Comparison of ENCODE assay signal across 8 cellular contexts in genomic region chr17:16351831-16352230, GRCh38. TPM values are rescaled to one million over a fixed set of nuclear protein-coding genes. Genes with fewer than 3 reads are reported as not detected.
DNase-seq lines count a peak whose midpoint lies in the region; ATAC-seq and TF ChIP-seq lines count a peak whose summit lies in the region.

No MANE protein-coding gene starts in this region.

- no peaks in the 10 kb centered on the region for H3K9me3 Mint-ChIP-seq in activated naive CD4-positive, alpha-beta T cell treated with anti-CD3 and anti-CD28 coated beads, Interleukin-2, amount 10 ng/mL, durations not matched to agents 7 days and 5 days
- no peaks in the 10 kb centered on the region for H3K9me3 Mint-ChIP-seq in activated naive CD8-positive, alpha-beta T cell treated with anti-CD3 and anti-CD28 coated beads for 36 hours

- CTCF ChIA-PET in activated naive CD4-positive, alpha-beta T cell treated with anti-CD3 and anti-CD28 coated beads, Interleukin-2, amount 10 ng/mL, durations not matched to agents 7 days and 5 days (lab: Charles Lee) = interaction anchor here (0.7 to 4.6 kb wide), 3 partner anchors 12 to 232 kb away, joined by 3 to 28 read pairs (median 5); no protein-coding TSS in a partner anchor

- H3K4me1 Mint-ChIP-seq in activated naive CD4-positive, alpha-beta T cell treated with anti-CD3 and anti-CD28 coated beads, Interleukin-2, amount 10 ng/mL, durations not matched to agents 7 days and 5 days = peaks cover 24% of the 10 kb centered on the region
- H3K4me1 Mint-ChIP-seq in activated naive CD8-positive, alpha-beta T cell treated with anti-CD3 and anti-CD28 coated beads for 36 hours = peaks cover 21% of the 10 kb centered on the region

- peaks cover 7% of the 10 kb centered on the region for H3K36me3 Mint-ChIP-seq in activated naive CD4-positive, alpha-beta T cell treated with anti-CD3 and anti-CD28 coated beads, Interleukin-2, amount 10 ng/mL, durations not matched to agents 7 days and 5 days
- H3K36me3 Mint-ChIP-seq in activated naive CD8-positive, alpha-beta T cell treated with anti-CD3 and anti-CD28 coated beads for 36 hours = peaks cover 19% of the 10 kb centered on the region

- TF ChIP-seq CTCF in kidney epithelial cell (IDR thresholded peaks at IDR 0.05; ENCODE audit: insufficient read depth, low read length, poor library complexity, severe bottlenecking) = no peak
- no peak for TF ChIP-seq CTCF in upper lobe of left lung (IDR thresholded peaks at IDR 0.05)

- H3K4me3 ChIP-seq in kidney epithelial cell (ENCODE audit: low read depth, low read length) (peak overlapping the region; percentile 73), upper lobe of left lung (peak overlapping the region; percentile 73 to 78 (median 74))

- ATAC-seq in upper lobe of left lung (ENCODE audit: low FRiP score in 2 of 2) = no peak
- no peak for ATAC-seq in HG03039 (IDR thresholded peaks at IDR 0.05; ENCODE audit: unreplicated experiment)

- H3K4me3 Mint-ChIP-seq in activated naive CD4-positive, alpha-beta T cell treated with anti-CD3 and anti-CD28 coated beads, Interleukin-2, amount 10 ng/mL, durations not matched to agents 7 days and 5 days = peak overlapping the region; percentile 91
- peak overlapping the region; percentile 96 for H3K4me3 Mint-ChIP-seq in activated naive CD8-positive, alpha-beta T cell treated with anti-CD3 and anti-CD28 coated beads for 36 hours

- no peaks in the 10 kb centered on the region for H3K27me3 ChIP-seq in kidney epithelial cell (ENCODE audit: control insufficient read depth, insufficient read depth, low read length)
- peaks cover 0 to 5% (median 0%) of the 10 kb centered on the region in 4 donors for H3K27me3 ChIP-seq in upper lobe of left lung

- no peak for DNase-seq in activated naive CD4-positive, alpha-beta T cell treated with anti-CD3 and anti-CD28 coated beads, Interleukin-2, amount 10 ng/mL, durations not matched to agents 7 days and 5 days
- no peak for DNase-seq in activated naive CD4-positive, alpha-beta T cell (lab: John Stamatoyannopoulos, UW)
- no peak for DNase-seq in activated naive CD8-positive, alpha-beta T cell treated with anti-CD3 and anti-CD28 coated beads for 36 hours
- no peak for DNase-seq in kidney epithelial cell (ENCODE audit: low read depth)
- DNase-seq in upper lobe of left lung = no peak
- DNase-seq in OCI-M2 (lab: John Stamatoyannopoulos, UW; ENCODE audit: unreplicated experiment) = no peak
- DNase-seq in posterior vena cava (ENCODE audit: low spot score) = no peak

- H3K4me1 ChIP-seq in upper lobe of left lung = peaks cover 11 to 20% (median 16%) of the 10 kb centered on the region in 4 donors

- no peaks in the 10 kb centered on the region for H3K36me3 ChIP-seq in kidney epithelial cell (ENCODE audit: control insufficient read depth, insufficient read depth, low read length)
- H3K36me3 ChIP-seq in upper lobe of left lung = peaks cover 0 to 5% (median 2%) of the 10 kb centered on the region in 4 donors

- no peak overlapping the region for H3K27ac ChIP-seq in upper lobe of left lung

- 35% methylated on average over 10 of the region's 10 CpGs for WGBS in upper lobe of left lung, 2 donors

- no peak overlapping the region for H3K27ac Mint-ChIP-seq in activated naive CD4-positive, alpha-beta T cell treated with anti-CD3 and anti-CD28 coated beads, Interleukin-2, amount 10 ng/mL, durations not matched to agents 7 days and 5 days
- H3K27ac Mint-ChIP-seq in activated naive CD8-positive, alpha-beta T cell treated with anti-CD3 and anti-CD28 coated beads for 36 hours = peak overlapping the region; percentile 93

- intact Hi-C loops in posterior vena cava (cut with DNase I) = no loop called here

- no peaks in the 10 kb centered on the region for H3K9me3 ChIP-seq in upper lobe of left lung

- no peak for TF ChIP-seq POLR2A in upper lobe of left lung (IDR thresholded peaks at IDR 0.05)

- H3K27me3 Mint-ChIP-seq in activated naive CD4-positive, alpha-beta T cell treated with anti-CD3 and anti-CD28 coated beads, Interleukin-2, amount 10 ng/mL, durations not matched to agents 7 days and 5 days = peaks cover 18% of the 10 kb centered on the region
- H3K27me3 Mint-ChIP-seq in activated naive CD8-positive, alpha-beta T cell treated with anti-CD3 and anti-CD28 coated beads for 36 hours = no peaks in the 10 kb centered on the region

- TF ChIP-seq EP300 in upper lobe of left lung (IDR thresholded peaks at IDR 0.05) = no peak

RNA-seq across cellular contexts. Expression of gene CENPV, which starts 1.4 kb away (rescaled TPM):
- 100 to 1,000 TPM; 145 to 154 TPM for total RNA-seq in activated naive CD8-positive, alpha-beta T cell treated with anti-CD3 and anti-CD28 coated beads for 36 hours
- total RNA-seq in kidney epithelial cell (42.6 and 68.4 TPM in 2 replicates), upper lobe of left lung (10 to 100 TPM in 4 of 6 donors, 1 to 10 TPM in 2; 3.4 to 30.4 (median 11.1) TPM), posterior vena cava (10 to 100 TPM; 15.8 to 25.9 TPM)

RNA-seq across cellular contexts. Expression of gene UBB, which starts 29.1 kb away (rescaled TPM):
- total RNA-seq in activated naive CD8-positive, alpha-beta T cell treated with anti-CD3 and anti-CD28 coated beads for 36 hours = 1,000 to 10,000 TPM; 1,498 to 1,547 TPM
- total RNA-seq in kidney epithelial cell (820 and 911 TPM in 2 replicates), upper lobe of left lung (1,000 to 10,000 TPM in 3 of 6 donors, 100 to 1,000 TPM in 3; 281 to 1,666 (median 998) TPM), posterior vena cava (100 to 1,000 TPM; 581 to 633 TPM)
